Comparison of ENCODE assay signal across 13 cellular contexts in the genomic region with DNA sequence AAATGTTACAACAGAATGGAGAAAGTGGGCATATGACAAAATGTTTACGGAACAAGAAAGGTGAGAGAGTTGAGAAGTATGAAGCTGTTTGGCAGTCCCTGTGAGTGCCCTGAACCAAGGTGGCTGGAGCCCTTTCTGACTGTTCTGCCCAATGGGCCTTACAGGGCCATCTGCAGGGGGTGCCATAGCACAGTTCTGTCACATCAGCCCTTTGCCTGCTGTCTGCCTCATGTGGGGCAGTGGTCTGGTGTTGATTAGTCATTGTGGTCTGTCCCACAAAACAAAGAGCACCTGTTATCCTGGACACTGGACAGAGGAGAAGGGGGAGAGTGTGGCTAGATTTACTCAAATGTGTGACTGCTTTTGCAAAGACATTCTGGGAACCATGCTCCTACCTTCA.
DNase-seq lines count a peak whose midpoint lies in the region; ATAC-seq and TF ChIP-seq lines count a peak whose summit lies in the region.
"Had no signal": no experiment of that assay in that cellular context is flagged by ENCODE, and none has a peak within 500 bp of the region (broad histone marks: within the 10 kb centered on the region; RNA-seq: fewer than 3 reads in every experiment).

No MANE protein-coding gene starts in this region.

- peak; percentile 43 for DNase-seq in GM12865 (ENCODE audit: low read depth)
- peak; percentile 91 for DNase-seq in SW480 (ENCODE audit: low spot score)
- no peak for DNase-seq in NCI-H2171 treated with DMSO at 0.1 percent for 48 hours (lab: John Stamatoyannopoulos, UW)
- DNase-seq in NCI-H82 treated with DMSO at 0.1 percent for 48 hours (lab: John Stamatoyannopoulos, UW; ENCODE audit: unreplicated experiment), result no peak
- no peak for DNase-seq in DMS 273 (lab: John Stamatoyannopoulos, UW; ENCODE audit: unreplicated experiment)
- DNase-seq: GOT3, immature natural killer cell, NCI-H2029, T-helper 9 cell had no signal

- TF ChIP-seq CTCF in GM12865 (IDR thresholded peaks at IDR 0.05; ENCODE audit: insufficient read depth, low read depth, low read length, missing control alignments), result no peak

- no peak overlapping the region for H3K4me3 ChIP-seq in GM12865 (ENCODE audit: low read depth, low read length)
- H3K4me3 ChIP-seq: right atrium auricular region had no signal

- ATAC-seq in GM19455 (IDR thresholded peaks at IDR 0.05; ENCODE audit: unreplicated experiment), result peak; percentile 47
- peak; percentile 28 for ATAC-seq in HG03039 (IDR thresholded peaks at IDR 0.05; ENCODE audit: unreplicated experiment)
- ATAC-seq in HG03460 (IDR thresholded peaks at IDR 0.05; ENCODE audit: unreplicated experiment), result no peak

Comparison
In these comparisons a context has a peak if more than half of its experiments do, and no peak if none do; other contexts are left out.
1. DNase-seq: peak in GM12865 (single experiment) and SW480 (single experiment); none in NCI-H2171 treated with DMSO at 0.1 percent for 48 hours (single experiment), NCI-H82 treated with DMSO at 0.1 percent for 48 hours (single experiment) and DMS 273 (single experiment).